ENCODE assay signal across 11 cellular contexts in genomic region chr17:19948100-19948943, GRCh38. TPM values are rescaled to one million over a fixed set of nuclear protein-coding genes. Genes with fewer than 3 reads are reported as not detected.
DNase-seq lines count a peak whose midpoint lies in the region; ATAC-seq, FAIRE-seq and TF ChIP-seq lines count a peak whose summit lies in the region.
"Had no signal": no experiment of that assay in that cellular context is flagged by ENCODE, and none has a peak within 500 bp of the region (broad histone marks: within the 10 kb centered on the region; RNA-seq: fewer than 3 reads in every experiment).

No MANE protein-coding gene starts in this region.

- peak; percentile 28 for FAIRE-seq in A549 (lab: Jason Lieb, UNC)

- TF ChIP-seq POLR2A in A549 (IDR thresholded peaks at IDR 0.05; ENCODE audit: low read length), result no peak

- TF ChIP-seq RAD21 in A549 (conservative IDR thresholded peaks at IDR 0.05 in 1 of 2, IDR thresholded peaks at IDR 0.05 in 1 of 2), result no peak

- peak overlapping the region; percentile 18 for H3K27ac Mint-ChIP-seq in activated naive CD8-positive, alpha-beta T cell treated with anti-CD3 and anti-CD28 coated beads for 36 hours

- H3K4me3 Mint-ChIP-seq in activated naive CD8-positive, alpha-beta T cell treated with anti-CD3 and anti-CD28 coated beads for 36 hours, result no peak overlapping the region

- 63% methylated on average over 11 of the region's 11 CpGs for WGBS in A549 (ENCODE audit: missing lambda C conversion rate)

- POLR2A ChIA-PET in A549 (lab: Yijun Ruan, JAX), result no interaction called here

- H3K36me3 ChIP-seq in colonic mucosa, result peaks cover 9% of the 10 kb centered on the region

- no peaks in the 10 kb centered on the region for H3K27me3 Mint-ChIP-seq in activated naive CD8-positive, alpha-beta T cell treated with anti-CD3 and anti-CD28 coated beads for 36 hours

- peak overlapping the region; percentile 11 to 38; a peak in 2 of 6 replicates for H3K27ac ChIP-seq in A549
- H3K27ac ChIP-seq in colonic mucosa, result no peak overlapping the region
- H3K27ac ChIP-seq: GM23248 had no signal

- peak; percentile 43 to 81; a peak in 4 of 6 replicates for ATAC-seq in A549
- ATAC-seq in left lobe of liver, result peak; percentile 27

- DNase-seq in A549 (ENCODE audit: low read depth in 1 of 2, low spot score in 1 of 2) (peak; percentile 21 to 24), left lobe of liver (ENCODE audit: low spot score) (no peak), activated gamma-delta T cell (lab: John Stamatoyannopoulos, UW) (no peak), DMS79 treated with DMSO at 0.1 percent for 48 hours (lab: John Stamatoyannopoulos, UW) (no peak), colonic mucosa (no peak), AML-193 (lab: John Stamatoyannopoulos, UW) (no peak)
- no peak for DNase-seq in activated naive CD8-positive, alpha-beta T cell treated with anti-CD3 and anti-CD28 coated beads for 36 hours
- DNase-seq: GM23248, hippocampal formation, NCI-H526 treated with DMSO at 0.1 percent for 48 hours had no signal

- no peaks in the 10 kb centered on the region for H3K9me3 ChIP-seq in A549
- no peaks in the 10 kb centered on the region for H3K9me3 ChIP-seq in colonic mucosa

- TF ChIP-seq CTCF in A549 (IDR thresholded peaks at IDR 0.05), result no peak
- peak; percentile 4; the same call in 1 of the 3 replicates for TF ChIP-seq CTCF in GM12872 (IDR thresholded peaks at IDR 0.05; ENCODE audit: insufficient read depth, low read depth, low read length)
- no peak for TF ChIP-seq CTCF in colonic mucosa (IDR thresholded peaks at IDR 0.05)

- no peaks in the 10 kb centered on the region for H3K27me3 ChIP-seq in colonic mucosa

- no peak for TF ChIP-seq EP300 in A549 (IDR thresholded peaks at IDR 0.05)

- intact Hi-C loops in colonic mucosa (cut with DNase I), result no loop called here

- H3K9ac ChIP-seq in colonic mucosa (ENCODE audit: low read depth in 2 of 2, low read length in 2 of 2), result no peak overlapping the region
- H3K9ac ChIP-seq: GM23248 had no signal

- CTCF ChIA-PET in A549 (lab: Yijun Ruan, JAX), result interaction anchor here (1.2 to 1.5 kb wide), 2 partner anchors 12 to 15 kb away, joined by 5 to 6 read pairs; no protein-coding TSS in a partner anchor

- no peak overlapping the region for H3K4me2 ChIP-seq in A549

- no peaks in the 10 kb centered on the region for H3K9me3 Mint-ChIP-seq in activated naive CD8-positive, alpha-beta T cell treated with anti-CD3 and anti-CD28 coated beads for 36 hours

- H3K4me3 ChIP-seq in A549 (no peak overlapping the region), colonic mucosa (no peak overlapping the region)
- H3K4me3 ChIP-seq: GM23248 had no signal

- peaks cover 29% of the 10 kb centered on the region for H3K4me1 ChIP-seq in A549
- H3K4me1 ChIP-seq in colonic mucosa, result no peaks in the 10 kb centered on the region

- peaks cover 34% of the 10 kb centered on the region for H3K36me3 Mint-ChIP-seq in activated naive CD8-positive, alpha-beta T cell treated with anti-CD3 and anti-CD28 coated beads for 36 hours

- H3K4me1 Mint-ChIP-seq in activated naive CD8-positive, alpha-beta T cell treated with anti-CD3 and anti-CD28 coated beads for 36 hours, result peaks cover 45% of the 10 kb centered on the region

TF ChIP-seq in A549, 52 proteins besides CTCF, POLR2A, EP300 and RAD21:
- TF ChIP-seq CHD2 (IDR thresholded peaks at IDR 0.05; ENCODE audit: low read length, partially characterized antibody) (no peak), HMGXB4 (CRISPR knock-in tag; IDR thresholded peaks at IDR 0.05; ENCODE audit: borderline replicate concordance) (no peak), HDAC2 (IDR thresholded peaks at IDR 0.05) (no peak), RNF2 (IDR thresholded peaks at IDR 0.05; ENCODE audit: borderline replicate concordance, low read depth) (no peak), FOXS1 (CRISPR knock-in tag; IDR thresholded peaks at IDR 0.05) (no peak), ZFP36 (IDR thresholded peaks at IDR 0.05; ENCODE audit: borderline replicate concordance, partially characterized antibody) (no peak), HOXB5 (CRISPR knock-in tag; IDR thresholded peaks at IDR 0.05) (no peak), NFE2L2 (conservative IDR thresholded peaks at IDR 0.05; ENCODE audit: low read length) (no peak), MAZ (IDR thresholded peaks at IDR 0.05; ENCODE audit: borderline replicate concordance, low read depth, low read length) (no peak), EHMT2 (IDR thresholded peaks at IDR 0.05; ENCODE audit: low read depth) (no peak), GATA3 (IDR thresholded peaks at IDR 0.05; ENCODE audit: borderline replicate concordance) (no peak), RCOR1 (IDR thresholded peaks at IDR 0.05; ENCODE audit: low read depth, low read length) (no peak), ZNF302 (CRISPR knock-in tag; IDR thresholded peaks at IDR 0.05) (no peak), FOSL2 (IDR thresholded peaks at IDR 0.05) (no peak), FOSL2 (CRISPR knock-in tag; IDR thresholded peaks at IDR 0.05) (no peak), MYC (IDR thresholded peaks at IDR 0.05; ENCODE audit: borderline replicate concordance, low read length) (no peak), ZC3H11A (IDR thresholded peaks at IDR 0.05) (no peak), BHLHE40 (IDR thresholded peaks at IDR 0.05; ENCODE audit: low read depth, low read length) (no peak)
- TF ChIP-seq, protein P1, sequence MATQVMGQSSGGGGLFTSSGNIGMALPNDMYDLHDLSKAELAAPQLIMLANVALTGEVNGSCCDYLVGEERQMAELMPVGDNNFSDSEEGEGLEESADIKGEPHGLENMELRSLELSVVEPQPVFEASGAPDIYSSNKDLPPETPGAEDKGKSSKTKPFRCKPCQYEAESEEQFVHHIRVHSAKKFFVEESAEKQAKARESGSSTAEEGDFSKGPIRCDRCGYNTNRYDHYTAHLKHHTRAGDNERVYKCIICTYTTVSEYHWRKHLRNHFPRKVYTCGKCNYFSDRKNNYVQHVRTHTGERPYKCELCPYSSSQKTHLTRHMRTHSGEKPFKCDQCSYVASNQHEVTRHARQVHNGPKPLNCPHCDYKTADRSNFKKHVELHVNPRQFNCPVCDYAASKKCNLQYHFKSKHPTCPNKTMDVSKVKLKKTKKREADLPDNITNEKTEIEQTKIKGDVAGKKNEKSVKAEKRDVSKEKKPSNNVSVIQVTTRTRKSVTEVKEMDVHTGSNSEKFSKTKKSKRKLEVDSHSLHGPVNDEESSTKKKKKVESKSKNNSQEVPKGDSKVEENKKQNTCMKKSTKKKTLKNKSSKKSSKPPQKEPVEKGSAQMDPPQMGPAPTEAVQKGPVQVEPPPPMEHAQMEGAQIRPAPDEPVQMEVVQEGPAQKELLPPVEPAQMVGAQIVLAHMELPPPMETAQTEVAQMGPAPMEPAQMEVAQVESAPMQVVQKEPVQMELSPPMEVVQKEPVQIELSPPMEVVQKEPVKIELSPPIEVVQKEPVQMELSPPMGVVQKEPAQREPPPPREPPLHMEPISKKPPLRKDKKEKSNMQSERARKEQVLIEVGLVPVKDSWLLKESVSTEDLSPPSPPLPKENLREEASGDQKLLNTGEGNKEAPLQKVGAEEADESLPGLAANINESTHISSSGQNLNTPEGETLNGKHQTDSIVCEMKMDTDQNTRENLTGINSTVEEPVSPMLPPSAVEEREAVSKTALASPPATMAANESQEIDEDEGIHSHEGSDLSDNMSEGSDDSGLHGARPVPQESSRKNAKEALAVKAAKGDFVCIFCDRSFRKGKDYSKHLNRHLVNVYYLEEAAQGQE (IDR thresholded peaks at IDR 0.05), result no peak
- TF ChIP-seq, protein P2, sequence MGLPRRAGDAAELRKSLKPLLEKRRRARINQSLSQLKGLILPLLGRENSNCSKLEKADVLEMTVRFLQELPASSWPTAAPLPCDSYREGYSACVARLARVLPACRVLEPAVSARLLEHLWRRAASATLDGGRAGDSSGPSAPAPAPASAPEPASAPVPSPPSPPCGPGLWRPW (IDR thresholded peaks at IDR 0.05), result no peak

RNA-seq across cellular contexts. Expression of gene AKAP10, which starts 29.3 kb away (rescaled TPM):
- polyA plus RNA-seq in A549 (2011; rRNA removed), result 51.1 and 52.9 TPM in 2 replicates
- 12.2 and 15.4 TPM in 2 replicates for polyA plus RNA-seq in A549 (2012; cell fraction: cytosol; rRNA removed)
- 11.2 and 15.7 TPM in 2 replicates for polyA plus RNA-seq in A549 (2012; cell fraction: nucleus; rRNA removed)
- polyA plus RNA-seq in A549 (2017; fragmentation: RNase III; extraction: RNeasy Plus Mini Kit Qiagen cat#74134 plus additional on column Dnase treatment), result 19.9 to 22.0 TPM (median 21.9 TPM) in 3 replicates
- 71.1 and 72.9 TPM in 2 replicates for polyA minus RNA-seq in A549 (2011; rRNA and poly(A)+ RNA removed)
- total RNA-seq in activated naive CD8-positive, alpha-beta T cell treated with anti-CD3 and anti-CD28 coated beads for 36 hours, result 10 to 100 TPM; 25.7 to 27.5 TPM
- 8.6 TPM for total RNA-seq in left lobe of liver
- total RNA-seq in colonic mucosa, result 10 to 100 TPM; 27.5 to 30.3 TPM

Comparison
In these comparisons a context has a peak if more than half of its experiments do, and no peak if none do; other contexts are left out.
1. DNase-seq: peak in A549 (2 of 2); none in activated naive CD8-positive, alpha-beta T cell treated with anti-CD3 and anti-CD28 coated beads for 36 hours (single experiment), left lobe of liver (single experiment), activated gamma-delta T cell (single experiment), DMS79 treated with DMSO at 0.1 percent for 48 hours (single experiment), colonic mucosa (single experiment) and AML-193 (0 of 2).